ENCODE assay signal across 1 cellular context in genomic region chr11:2535673-2536439, GRCh38.
A peak's percentile ranks its signal among the peaks of the same experiment; 100 is the strongest.
TF ChIP-seq lines count a peak whose summit lies in the region.

No MANE protein-coding gene starts in this region.

TF ChIP-seq in H1, 55 proteins besides CTCF, POLR2A, EP300 and RAD21:
- TF ChIP-seq MAX (IDR thresholded peaks at IDR 0.05), result peak; percentile 19; the same call in 1 of the 2 replicates
- no peak for TF ChIP-seq KDM1A (IDR thresholded peaks at IDR 0.05; ENCODE audit: borderline replicate concordance, low read length)
- no peak for TF ChIP-seq CBX8 (IDR thresholded peaks at IDR 0.05; ENCODE audit: borderline replicate concordance, low read depth, low read length)
